Comparison of ENCODE assay signal across 32 cellular contexts in genomic region chr16:83660282-83660681, GRCh38.
"Had no signal": no experiment of that assay in that cellular context is flagged by ENCODE, and none has a peak within 500 bp of the region (broad histone marks: within the 10 kb centered on the region; RNA-seq: fewer than 3 reads in every experiment).

No MANE protein-coding gene starts in this region.

- ATAC-seq: activated naive CD4-positive, alpha-beta T cell treated with anti-CD3 and anti-CD28 coated beads, Interleukin-2, amount 50 U/mL, for 72 hours; activated naive CD8-positive, alpha-beta T cell treated with anti-CD3 and anti-CD28 coated beads, Interleukin-2, amount 50 U/mL, for 24 hours; activated T-cell treated with anti-CD3 and anti-CD28 coated beads, Interleukin-2, amount 50 U/mL, for 4 hours; activated T-cell treated with anti-CD3 and anti-CD28 coated beads, Interleukin-2, amount 50 U/mL, for 72 hours; activated T-helper 17 cell treated with anti-CD3 and anti-CD28 coated beads, Interleukin-2, amount 50 U/mL, for 72 hours; body of pancreas had no signal

- H3K4me1 ChIP-seq: adrenal gland, ascending aorta, body of pancreas, breast epithelium had no signal

- DNase-seq: activated effector memory CD4-positive, alpha-beta T cell treated with anti-CD3 and anti-CD28 coated beads, Interleukin-2, amount 50 U/mL, for 16 hours; activated effector memory CD4-positive, alpha-beta T cell treated with Interleukin-2 at 50 U/mL for 16 hours; activated gamma-delta T cell; activated gamma-delta T cell treated with Interleukin-2 at 50 U/mL for 16 hours; activated naive CD4-positive, alpha-beta T cell; activated naive CD4-positive, alpha-beta T cell treated with anti-CD3 and anti-CD28 coated beads for 36 hours; activated naive CD4-positive, alpha-beta T cell treated with anti-CD3 and anti-CD28 coated beads, Interleukin-2, amount 10 ng/mL, durations not matched to agents 7 days and 5 days; activated naive CD4-positive, alpha-beta T cell treated with anti-CD3 and anti-CD28 coated beads, Interleukin-2, amount 50 U/mL, for 16 hours; activated naive CD4-positive, alpha-beta T cell treated with Interleukin-2 at 50 U/mL for 16 hours; activated naive CD8-positive, alpha-beta T cell treated with anti-CD3 and anti-CD28 coated beads for 36 hours; activated naive CD8-positive, alpha-beta T cell treated with anti-CD3 and anti-CD28 coated beads, Interleukin-2, amount 10 ng/mL, durations not matched to agents 7 days and 5 days; activated naive CD8-positive, alpha-beta T cell treated with anti-CD3 and anti-CD28 coated beads, Interleukin-2, amount 50 U/mL, for 24 hours; activated T-cell treated with anti-CD3 and anti-CD28 coated beads, Interleukin-2, amount 50 U/mL, for 1 hour; activated T-cell treated with anti-CD3 and anti-CD28 coated beads, Interleukin-2, amount 50 U/mL, for 24 hours; activated T-cell treated with anti-CD3 and anti-CD28 coated beads, Interleukin-2, amount 50 U/mL, for 4 hours; activated T-cell treated with anti-CD3 and anti-CD28 coated beads, Interleukin-2, amount 50 U/mL, for 48 hours; activated T-cell treated with anti-CD3 and anti-CD28 coated beads, Interleukin-2, amount 50 U/mL, for 72 hours; adrenal gland; amniotic stem cell; amygdala; anterior cingulate cortex; aorta; body of pancreas; brain microvascular endothelial cell; caudate nucleus; central memory CD4-positive, alpha-beta T cell; cerebellar nuclear complex had no signal

- H3K27ac ChIP-seq: adrenal gland, ascending aorta, body of pancreas, brain microvascular endothelial cell, breast epithelium, cardiac muscle cell had no signal

- H3K27me3 ChIP-seq: adrenal gland, ascending aorta, body of pancreas, brain microvascular endothelial cell, breast epithelium, cardiac muscle cell had no signal

- H3K9me3 ChIP-seq: adrenal gland, ascending aorta, body of pancreas had no signal

- H3K4me3 ChIP-seq: adrenal gland, ascending aorta, body of pancreas, breast epithelium, cardiac muscle cell had no signal

- H3K36me3 ChIP-seq: adrenal gland, ascending aorta, brain microvascular endothelial cell, breast epithelium, cardiac muscle cell had no signal
